ENCODE assay signal across 18 cellular contexts in genomic region chr13:28455580-28456194, GRCh38.
"Had no signal": no experiment of that assay in that cellular context is flagged by ENCODE, and none has a peak within 500 bp of the region (broad histone marks: within the 10 kb centered on the region; RNA-seq: fewer than 3 reads in every experiment).

No MANE protein-coding gene starts in this region.

- H3K9ac ChIP-seq: neural progenitor cell had no signal

- H3K27ac ChIP-seq: esophagus muscularis mucosa, gastrocnemius medialis, neural progenitor cell, transverse colon, uterus had no signal

- H3K36me3 ChIP-seq: gastrocnemius medialis, neural progenitor cell, transverse colon, uterus had no signal

- H3K9me3 ChIP-seq: esophagus muscularis mucosa, gastrocnemius medialis, transverse colon, uterus had no signal

- H3K27me3 ChIP-seq: gastrocnemius medialis, neural progenitor cell, uterus had no signal

- H3K4me1 ChIP-seq: neural progenitor cell, transverse colon, uterus had no signal

- H3K4me3 ChIP-seq: esophagus muscularis mucosa, gastrocnemius medialis, lung, neural progenitor cell, transverse colon, uterus had no signal

- ATAC-seq: effector memory CD8-positive, alpha-beta T cell; gastrocnemius medialis; naive thymus-derived CD8-positive, alpha-beta T cell; sciatic nerve; stimulated activated memory B cell treated with anti-CD40 and anti-IgM and Interleukin-4, amounts not matched to agents 10 μg/mL and 1 μg/mL and 100 μg/mL, for 72 hours; T-helper 17 cell had no signal

- DNase-seq: activated CD4-positive, alpha-beta memory T cell treated with anti-CD3 and anti-CD28 coated beads for 36 hours; activated CD4-positive, alpha-beta T cell treated with anti-CD3 and anti-CD28 coated beads for 48 hours; activated gamma-delta T cell treated with Interleukin-2 at 50 U/mL for 16 hours; aorta; effector memory CD8-positive, alpha-beta T cell; gastrocnemius medialis; hippocampal formation; naive thymus-derived CD8-positive, alpha-beta T cell; posterior cingulate gyrus; small intestine; T-helper 17 cell; transverse colon; uterus had no signal
